ENCODE assay signal across 17 cellular contexts in genomic region chr1:62450301-62450700, GRCh38.
"Had no signal": no experiment of that assay in that cellular context is flagged by ENCODE, and none has a peak within 500 bp of the region (broad histone marks: within the 10 kb centered on the region; RNA-seq: fewer than 3 reads in every experiment).

No MANE protein-coding gene starts in this region.

- H3K27me3 ChIP-seq: gastrocnemius medialis, hepatocyte, neural progenitor cell, ovary, stomach had no signal

- H3K36me3 ChIP-seq: ovary had no signal

- FAIRE-seq: colon, TTC549 had no signal

- ATAC-seq: gastrocnemius medialis, SK-N-SH treated with all-trans-retinoic acid at 6 μM for 48 hours had no signal

- H3K9me3 Mint-ChIP-seq: activated T-helper 2 cell treated with anti-CD3 and anti-CD28 coated beads, Interferon-gamma antibody, Interleukin-2, Interleukin-4, amounts not matched to agents 10 μg/mL and 5 μg/mL and 100 μg/mL, durations not matched to agents 14 hours and 24 hours and 36 hours; neural progenitor cell; T-helper 1 cell treated with Interleukin-12 subunit alpha and Interleukin-12 subunit beta and Interleukin-4 antibody, amounts not matched to agents 30 μg/mL and 1 μg/mL, for 36 hours had no signal

- DNase-seq: activated T-cell treated with anti-CD3 and anti-CD28 coated beads for 4 hours; aorta; gastrocnemius medialis; kidney glomerular epithelial cell; ovary; stimulated activated CD4-positive, alpha-beta T cell treated with anti-CD3 and anti-CD28 coated beads, Interleukin-4, amount 100 ng/mL, for 1 hour; stimulated activated CD8-positive, alpha-beta memory T cell treated with anti-CD3 and anti-CD28 coated beads, Interleukin-4, amount 100 ng/mL, for 48 hours; stomach had no signal

- H3K4me3 Mint-ChIP-seq: activated naive CD8-positive, alpha-beta T cell; neural progenitor cell; T-helper 1 cell treated with Interleukin-12 subunit alpha and Interleukin-12 subunit beta and Interleukin-4 antibody, amounts not matched to agents 30 μg/mL and 1 μg/mL, for 36 hours had no signal

- H3K27me3 Mint-ChIP-seq: activated naive CD8-positive, alpha-beta T cell had no signal

- H3K4me3 ChIP-seq: gastrocnemius medialis, hepatocyte, neural progenitor cell, ovary, stomach, thoracic aorta had no signal

- H3K27ac Mint-ChIP-seq: activated naive CD8-positive, alpha-beta T cell; activated T-helper 2 cell treated with anti-CD3 and anti-CD28 coated beads, Interferon-gamma antibody, Interleukin-2, Interleukin-4, amounts not matched to agents 10 μg/mL and 5 μg/mL and 100 μg/mL, durations not matched to agents 14 hours and 24 hours and 36 hours; neural progenitor cell; T-helper 1 cell treated with Interleukin-12 subunit alpha and Interleukin-12 subunit beta and Interleukin-4 antibody, amounts not matched to agents 30 μg/mL and 1 μg/mL, for 36 hours had no signal

- H3K4me1 Mint-ChIP-seq: neural progenitor cell had no signal
